ENCODE assay signal across 8 cellular contexts in genomic region chr1:211546543-211546942, GRCh38. TPM values are rescaled to one million over a fixed set of nuclear protein-coding genes. Genes with fewer than 3 reads are reported as not detected.
"Had no signal": no experiment of that assay in that cellular context is flagged by ENCODE, and none has a peak within 500 bp of the region (broad histone marks: within the 10 kb centered on the region; RNA-seq: fewer than 3 reads in every experiment).

No MANE protein-coding gene starts in this region.

- ATAC-seq: HepG2 had no signal

- H3K4me3 Mint-ChIP-seq: IgD-negative memory B cell had no signal

- H3K27ac Mint-ChIP-seq: IgD-negative memory B cell had no signal

- H3K27me3 Mint-ChIP-seq: IgD-negative memory B cell had no signal

- DNase-seq: IMR-90, KBM-7 had no signal

- H3K4me1 Mint-ChIP-seq: IgD-negative memory B cell had no signal

- FAIRE-seq: HepG2, HTR-8/SVneo had no signal

- H3K27ac ChIP-seq: HL-60 had no signal

RNA-seq across cellular contexts. Expression of gene RD3, which starts 54.6 kb away (rescaled TPM):
- total RNA-seq: HepG2, HT-29, HT1080, IMR-90 had no signal
- polyA plus RNA-seq: HepG2, IgD-negative memory B cell, IMR-90 had no signal
